In genomic region chr11:6249822-6250555, GRCh38 we compare ENCODE assay signal across 9 cellular contexts. TPM values are rescaled to one million over a fixed set of nuclear protein-coding genes. Genes with fewer than 3 reads are reported as not detected.
DNase-seq lines count a peak whose midpoint lies in the region; ATAC-seq, FAIRE-seq and TF ChIP-seq lines count a peak whose summit lies in the region.
"Had no signal": no experiment of that assay in that cellular context is flagged by ENCODE, and none has a peak within 500 bp of the region (broad histone marks: within the 10 kb centered on the region; RNA-seq: fewer than 3 reads in every experiment).

No MANE protein-coding gene starts in this region.

- in situ Hi-C loops in HepG2 (cut with HindIII; ENCODE audit: extremely low pct_ligation_motif_present, low pct_unique_long_range_greater_than_20kb) = loop anchor here (5.0 kb wide), 1 partner anchor 102 kb away; no protein-coding TSS in a partner anchor

- no peaks in the 10 kb centered on the region for H3K4me1 Mint-ChIP-seq in activated naive CD8-positive, alpha-beta T cell treated with anti-CD3 and anti-CD28 coated beads for 36 hours

- TF ChIP-seq POLR2A in right lobe of liver (IDR thresholded peaks at IDR 0.05) (no peak), HepG2 (IDR thresholded peaks at IDR 0.05; ENCODE audit: insufficient read depth in 1 of 2, low read depth in 2 of 2, low read length in 2 of 2) (no peak)

- FAIRE-seq in HepG2 (lab: Jason Lieb, UNC) = no peak

- H3K27me3 ChIP-seq in right lobe of liver = no peaks in the 10 kb centered on the region
- no peaks in the 10 kb centered on the region for H3K27me3 ChIP-seq in HepG2 (ENCODE audit: control insufficient read depth in 1 of 2, insufficient read depth in 2 of 2, low read length in 2 of 2)
- no peaks in the 10 kb centered on the region for H3K27me3 ChIP-seq in heart right ventricle
- H3K27me3 ChIP-seq: gastrocnemius medialis had no signal

- no peak overlapping the region for H3K4me3 ChIP-seq in right lobe of liver
- H3K4me3 ChIP-seq in HepG2 (replicated peaks in 1 of 3; ENCODE audit: insufficient read depth in 1 of 3, low read depth in 2 of 3, low read length in 3 of 3) = no peak overlapping the region
- no peak overlapping the region for H3K4me3 ChIP-seq in heart right ventricle
- H3K4me3 ChIP-seq: gastrocnemius medialis had no signal

- POLR2A ChIA-PET in HepG2 (lab: Yijun Ruan, JAX) = no interaction called here

- peak; percentile 40 to 95 (median 70) for ATAC-seq in right lobe of liver
- ATAC-seq in HepG2 = no peak
- ATAC-seq in heart right ventricle = peak in 7 of 8 donors; percentile 47 to 91 (median 77)
- ATAC-seq in GM21786 (IDR thresholded peaks at IDR 0.05; ENCODE audit: unreplicated experiment) = no peak
- ATAC-seq in HG03159 (IDR thresholded peaks at IDR 0.05; ENCODE audit: unreplicated experiment) = no peak
- ATAC-seq: gastrocnemius medialis had no signal

- H3K27ac Mint-ChIP-seq in activated naive CD8-positive, alpha-beta T cell treated with anti-CD3 and anti-CD28 coated beads for 36 hours = no peak overlapping the region

- no peaks in the 10 kb centered on the region for H3K9me3 ChIP-seq in right lobe of liver
- no peaks in the 10 kb centered on the region for H3K9me3 ChIP-seq in HepG2 (ENCODE audit: low read length)
- H3K9me3 ChIP-seq in heart right ventricle = peaks cover 0 to 5% (median 0%) of the 10 kb centered on the region in 11 donors
- H3K9me3 ChIP-seq: gastrocnemius medialis had no signal

- no TSS peak for BruUV-seq in HepG2 (replicated peaks; lab: Mats Ljungman, UMichigan)

- H3K36me3 ChIP-seq in right lobe of liver = no peaks in the 10 kb centered on the region
- H3K36me3 ChIP-seq in HepG2 (replicated peaks in 1 of 2; ENCODE audit: control insufficient read depth in 1 of 2, insufficient read depth in 2 of 2, low read length in 2 of 2) = no peaks in the 10 kb centered on the region
- no peaks in the 10 kb centered on the region for H3K36me3 ChIP-seq in heart right ventricle
- H3K36me3 ChIP-seq: gastrocnemius medialis had no signal

- peak; percentile 60 to 85 (median 76) for DNase-seq in right lobe of liver
- DNase-seq in HepG2 (ENCODE audit: low spot score) = no peak
- DNase-seq in heart right ventricle = peak; percentile 60 to 73
- no peak for DNase-seq in activated naive CD8-positive, alpha-beta T cell treated with anti-CD3 and anti-CD28 coated beads for 36 hours

- TF ChIP-seq CTCF in right lobe of liver (IDR thresholded peaks at IDR 0.05) (no peak), HepG2 (CRISPR knock-in tag; IDR thresholded peaks at IDR 0.05) (no peak), heart right ventricle (IDR thresholded peaks at IDR 0.05) (no peak)

- no peak for TF ChIP-seq RAD21 in HepG2 (CRISPR knock-in tag; IDR thresholded peaks at IDR 0.05)

- no peaks in the 10 kb centered on the region for H3K9me3 Mint-ChIP-seq in activated naive CD8-positive, alpha-beta T cell treated with anti-CD3 and anti-CD28 coated beads for 36 hours

- no peaks in the 10 kb centered on the region for H3K36me3 Mint-ChIP-seq in activated naive CD8-positive, alpha-beta T cell treated with anti-CD3 and anti-CD28 coated beads for 36 hours

- no peak overlapping the region for H2AFZ ChIP-seq in HepG2 (ENCODE audit: low read length)

- H3K27ac ChIP-seq in right lobe of liver = no peak overlapping the region
- H3K27ac ChIP-seq in HepG2 (ENCODE audit: extremely low read length, insufficient read depth, low read length) = no peak overlapping the region
- H3K27ac ChIP-seq in heart right ventricle = peak overlapping the region in 2 of 10 donors; percentile 4 to 10
- H3K27ac ChIP-seq: gastrocnemius medialis had no signal

- H3K4me1 ChIP-seq in right lobe of liver = peaks cover 0 to 2% (median 0%) of the 10 kb centered on the region in 4 donors
- H3K4me1 ChIP-seq in HepG2 (ENCODE audit: insufficient read depth, low read length) = no peaks in the 10 kb centered on the region
- peaks cover 0 to 27% (median 6%) of the 10 kb centered on the region in 9 donors for H3K4me1 ChIP-seq in heart right ventricle
- H3K4me1 ChIP-seq: gastrocnemius medialis had no signal

- H3K4me2 ChIP-seq in HepG2 (ENCODE audit: low read depth, low read length) = no peak overlapping the region

- 36% methylated on average over 3 of the region's 3 CpGs for WGBS in right lobe of liver (ENCODE audit: insufficient coverage, low coverage, low lambda C conversion rate, missing lambda C conversion rate)
- 8% methylated on average over 3 of the region's 3 CpGs for WGBS in HepG2 (ENCODE audit: low lambda C conversion rate)
- WGBS in heart right ventricle, 2 donors = 41 to 48% methylated on average over 3 of the region's 3 CpGs

- H3K4me3 Mint-ChIP-seq in activated naive CD8-positive, alpha-beta T cell treated with anti-CD3 and anti-CD28 coated beads for 36 hours = no peak overlapping the region

- H3K27me3 Mint-ChIP-seq in activated naive CD8-positive, alpha-beta T cell treated with anti-CD3 and anti-CD28 coated beads for 36 hours = no peaks in the 10 kb centered on the region

- no peak overlapping the region for H3K9ac ChIP-seq in HepG2 (ENCODE audit: insufficient read depth, low read depth, low read length)

- no peaks in the 10 kb centered on the region for H3K79me2 ChIP-seq in HepG2 (ENCODE audit: insufficient read depth, low read length)

- CTCF ChIA-PET in HepG2 (lab: Yijun Ruan, JAX; ENCODE audit: low intra/inter-chr PET ratio, low total read pairs) = interaction anchor here (1.2 to 2.0 kb wide), 2 partner anchors 103 kb away, joined by 4 to 32 read pairs; no protein-coding TSS in a partner anchor

- TF ChIP-seq EP300 in HepG2 (IDR thresholded peaks at IDR 0.05; ENCODE audit: low read depth in 2 of 2, low read length in 2 of 2) (no peak), HepG2 (CRISPR knock-in tag; IDR thresholded peaks at IDR 0.05; ENCODE audit: borderline replicate concordance) (no peak)

- no peaks in the 10 kb centered on the region for H4K20me1 ChIP-seq in HepG2 (ENCODE audit: insufficient read depth, low read length)

- intact Hi-C loops in right lobe of liver (cut with DNase I) (no loop called here), HepG2 (cut with micrococcal nuclease; ENCODE audit: unreplicated experiment) (no loop called here), heart right ventricle (cut with DNase I) (loop anchor here in 8 of 10 donors (2.0 to 10.0 kb wide), 7 partner anchors 42 to 113 kb away; no protein-coding TSS in a partner anchor)

RNA-seq across cellular contexts. Expression of gene CCKBR, which starts 9.6 kb away (rescaled TPM):
- not detected for total RNA-seq in right lobe of liver
- not detected in 2 replicates for total RNA-seq in HepG2 (2016; rRNA removed; fragmentation: Illumina TruSeq; extraction: Trizol)
- total RNA-seq in HepG2 (2016; cell fraction: cytosol; rRNA removed; fragmentation: Illumina TruSeq; extraction: Trizol; ENCODE audit: low read depth) = not detected in 2 replicates
- not detected in 2 replicates for total RNA-seq in HepG2 (2016; cell fraction: insoluble cytoplasmic fraction; rRNA removed; fragmentation: Illumina TruSeq; extraction: Trizol)
- not detected in 2 replicates for total RNA-seq in HepG2 (2016; cell fraction: membrane; rRNA removed; fragmentation: Illumina TruSeq; extraction: Trizol)
- total RNA-seq in HepG2 (2016; cell fraction: nucleus; rRNA removed; fragmentation: Illumina TruSeq; extraction: Trizol) = not detected in 2 replicates
- not detected in 2 replicates for polyA plus RNA-seq in HepG2 (2011; rRNA removed)
- polyA plus RNA-seq in HepG2 (2011; cell fraction: cytosol; rRNA removed) = not detected in 2 replicates
- polyA plus RNA-seq in HepG2 (2011; cell fraction: nucleus; rRNA removed) = not detected in 2 replicates
- polyA plus RNA-seq in HepG2 (2012) = not detected in 2 replicates
- not detected in 2 replicates for polyA plus RNA-seq in HepG2 (2016; cell fraction: cytosol; fragmentation: Illumina TruSeq; extraction: Trizol; ENCODE audit: low read depth)
- polyA plus RNA-seq in HepG2 (2016; cell fraction: insoluble cytoplasmic fraction; fragmentation: Illumina TruSeq; extraction: Trizol; ENCODE audit: low read depth) = not detected in 2 replicates
- not detected in 2 replicates for polyA plus RNA-seq in HepG2 (2016; cell fraction: membrane; fragmentation: Illumina TruSeq; extraction: Trizol; ENCODE audit: low read depth)
- not detected in 2 replicates for polyA plus RNA-seq in HepG2 (2016; cell fraction: nucleus; fragmentation: Illumina TruSeq; extraction: Trizol; ENCODE audit: insufficient read depth, low read depth)
- polyA minus RNA-seq in HepG2 (2011; rRNA and poly(A)+ RNA removed; ENCODE audit: low replicate concordance) = 0.06 TPM in 1 of 2 replicates, not detected in the other
- not detected in 2 replicates for polyA minus RNA-seq in HepG2 (2011; cell fraction: cytosol; rRNA and poly(A)+ RNA removed)
- not detected in 2 replicates for polyA minus RNA-seq in HepG2 (2011; cell fraction: nucleus; rRNA and poly(A)+ RNA removed)
- total RNA-seq in heart right ventricle = not detected
- polyA plus RNA-seq in heart right ventricle = under 1 TPM in 1 of 2 donors, not detected in 1; 0.15 TPM
- under 1 TPM; 0.16 to 0.43 TPM for total RNA-seq in activated naive CD8-positive, alpha-beta T cell treated with anti-CD3 and anti-CD28 coated beads for 36 hours
- total RNA-seq: gastrocnemius medialis; T-helper 1 cell treated with Interleukin-12 subunit alpha and Interleukin-12 subunit beta and Interleukin-4 antibody, amounts not matched to agents 30 ng/mL and 1 ng/mL, for 36 hours had no signal
- polyA plus RNA-seq: BJ had no signal

RNA-seq across cellular contexts. Expression of gene CNGA4, which starts 11.1 kb away (rescaled TPM):
- total RNA-seq in right lobe of liver = under 1 TPM in 1 of 6 experiments, not detected in 5; 0.25 TPM
- not detected in 2 replicates for total RNA-seq in HepG2 (2016; rRNA removed; fragmentation: Illumina TruSeq; extraction: Trizol)
- not detected in 2 replicates for total RNA-seq in HepG2 (2016; cell fraction: cytosol; rRNA removed; fragmentation: Illumina TruSeq; extraction: Trizol; ENCODE audit: low read depth)
- total RNA-seq in HepG2 (2016; cell fraction: insoluble cytoplasmic fraction; rRNA removed; fragmentation: Illumina TruSeq; extraction: Trizol) = not detected in 2 replicates
- total RNA-seq in HepG2 (2016; cell fraction: membrane; rRNA removed; fragmentation: Illumina TruSeq; extraction: Trizol) = not detected in 2 replicates
- total RNA-seq in HepG2 (2016; cell fraction: nucleus; rRNA removed; fragmentation: Illumina TruSeq; extraction: Trizol) = not detected in 2 replicates
- 0.03 and 0.07 TPM in 2 replicates for polyA plus RNA-seq in HepG2 (2011; rRNA removed)
- polyA plus RNA-seq in HepG2 (2011; cell fraction: cytosol; rRNA removed) = 0.04 TPM in 1 of 2 replicates, not detected in the other
- 0.21 TPM in 1 of 2 replicates, not detected in the other for polyA plus RNA-seq in HepG2 (2011; cell fraction: nucleus; rRNA removed)
- polyA plus RNA-seq in HepG2 (2012) = not detected in 2 replicates
- polyA plus RNA-seq in HepG2 (2016; cell fraction: cytosol; fragmentation: Illumina TruSeq; extraction: Trizol; ENCODE audit: low read depth) = not detected in 2 replicates
- polyA plus RNA-seq in HepG2 (2016; cell fraction: insoluble cytoplasmic fraction; fragmentation: Illumina TruSeq; extraction: Trizol; ENCODE audit: low read depth) = not detected in 2 replicates
- polyA plus RNA-seq in HepG2 (2016; cell fraction: membrane; fragmentation: Illumina TruSeq; extraction: Trizol; ENCODE audit: low read depth) = not detected in 2 replicates
- not detected in 2 replicates for polyA plus RNA-seq in HepG2 (2016; cell fraction: nucleus; fragmentation: Illumina TruSeq; extraction: Trizol; ENCODE audit: insufficient read depth, low read depth)
- polyA minus RNA-seq in HepG2 (2011; rRNA and poly(A)+ RNA removed; ENCODE audit: low replicate concordance) = 0.09 and 0.10 TPM in 2 replicates
- polyA minus RNA-seq in HepG2 (2011; cell fraction: cytosol; rRNA and poly(A)+ RNA removed) = not detected in 2 replicates
- polyA minus RNA-seq in HepG2 (2011; cell fraction: nucleus; rRNA and poly(A)+ RNA removed) = not detected in 2 replicates
- total RNA-seq in heart right ventricle = under 1 TPM in 1 of 10 donors, not detected in 9; 0.13 TPM
- under 1 TPM in 1 of 2 donors, not detected in 1; 0.01 TPM for polyA plus RNA-seq in heart right ventricle
- total RNA-seq in activated naive CD8-positive, alpha-beta T cell treated with anti-CD3 and anti-CD28 coated beads for 36 hours = under 1 TPM; 0.10 to 0.30 TPM
- total RNA-seq: gastrocnemius medialis had no signal

RNA-seq across cellular contexts. Expression of gene FHIP1B, which starts 15.6 kb away (rescaled TPM):
- total RNA-seq in right lobe of liver (10 to 100 TPM; 20.3 to 37.5 (median 27.8) TPM), HepG2 (2016; rRNA removed; fragmentation: Illumina TruSeq; extraction: Trizol) (10.8 and 14.1 TPM in 2 replicates), heart right ventricle (10 to 100 TPM; 13.4 to 17.3 (median 14.3) TPM)
- total RNA-seq in HepG2 (2016; cell fraction: cytosol; rRNA removed; fragmentation: Illumina TruSeq; extraction: Trizol; ENCODE audit: low read depth) = 1.9 and 2.2 TPM in 2 replicates
- 7.0 and 14.0 TPM in 2 replicates for total RNA-seq in HepG2 (2016; cell fraction: insoluble cytoplasmic fraction; rRNA removed; fragmentation: Illumina TruSeq; extraction: Trizol)
- total RNA-seq in HepG2 (2016; cell fraction: membrane; rRNA removed; fragmentation: Illumina TruSeq; extraction: Trizol) = 4.6 TPM in 2 replicates
- total RNA-seq in HepG2 (2016; cell fraction: nucleus; rRNA removed; fragmentation: Illumina TruSeq; extraction: Trizol) = 19.5 and 19.8 TPM in 2 replicates
- polyA plus RNA-seq in HepG2 (2011; rRNA removed) (18.6 and 19.8 TPM in 2 replicates), heart right ventricle (10 to 100 TPM; 20.2 to 23.3 TPM)
- polyA plus RNA-seq in HepG2 (2011; cell fraction: cytosol; rRNA removed) = 7.7 and 17.1 TPM in 2 replicates
- 117 and 120 TPM in 2 replicates for polyA plus RNA-seq in HepG2 (2011; cell fraction: nucleus; rRNA removed)
- 7.3 and 8.4 TPM in 2 replicates for polyA plus RNA-seq in HepG2 (2012)
- polyA plus RNA-seq in HepG2 (2016; cell fraction: cytosol; fragmentation: Illumina TruSeq; extraction: Trizol; ENCODE audit: low read depth) = 0.87 and 0.91 TPM in 2 replicates
- polyA plus RNA-seq in HepG2 (2016; cell fraction: insoluble cytoplasmic fraction; fragmentation: Illumina TruSeq; extraction: Trizol; ENCODE audit: low read depth) = 5.6 and 7.1 TPM in 2 replicates
- polyA plus RNA-seq in HepG2 (2016; cell fraction: membrane; fragmentation: Illumina TruSeq; extraction: Trizol; ENCODE audit: low read depth) = 1.9 TPM in 2 replicates
- 40.7 and 43.9 TPM in 2 replicates for polyA plus RNA-seq in HepG2 (2016; cell fraction: nucleus; fragmentation: Illumina TruSeq; extraction: Trizol; ENCODE audit: insufficient read depth, low read depth)
- 38.9 and 55.6 TPM in 2 replicates for polyA minus RNA-seq in HepG2 (2011; rRNA and poly(A)+ RNA removed; ENCODE audit: low replicate concordance)
- polyA minus RNA-seq in HepG2 (2011; cell fraction: cytosol; rRNA and poly(A)+ RNA removed) = 4.6 and 7.2 TPM in 2 replicates
- polyA minus RNA-seq in HepG2 (2011; cell fraction: nucleus; rRNA and poly(A)+ RNA removed) = 30.1 and 32.3 TPM in 2 replicates
- 10 to 100 TPM; 14.2 to 16.0 TPM for total RNA-seq in activated naive CD8-positive, alpha-beta T cell treated with anti-CD3 and anti-CD28 coated beads for 36 hours

RNA-seq across cellular contexts. Expression of gene C11orf42, which starts 44.6 kb away (rescaled TPM):
- total RNA-seq in right lobe of liver = not detected
- total RNA-seq in HepG2 (2016; rRNA removed; fragmentation: Illumina TruSeq; extraction: Trizol) = not detected in 2 replicates
- not detected in 2 replicates for total RNA-seq in HepG2 (2016; cell fraction: cytosol; rRNA removed; fragmentation: Illumina TruSeq; extraction: Trizol; ENCODE audit: low read depth)
- total RNA-seq in HepG2 (2016; cell fraction: insoluble cytoplasmic fraction; rRNA removed; fragmentation: Illumina TruSeq; extraction: Trizol) = not detected in 2 replicates
- not detected in 2 replicates for total RNA-seq in HepG2 (2016; cell fraction: membrane; rRNA removed; fragmentation: Illumina TruSeq; extraction: Trizol)
- total RNA-seq in HepG2 (2016; cell fraction: nucleus; rRNA removed; fragmentation: Illumina TruSeq; extraction: Trizol) = not detected in 2 replicates
- polyA plus RNA-seq in HepG2 (2011; rRNA removed) = not detected in 2 replicates
- polyA plus RNA-seq in HepG2 (2011; cell fraction: cytosol; rRNA removed) = not detected in 2 replicates
- not detected in 2 replicates for polyA plus RNA-seq in HepG2 (2011; cell fraction: nucleus; rRNA removed)
- 0.12 TPM in 1 of 2 replicates, not detected in the other for polyA plus RNA-seq in HepG2 (2012)
- not detected in 2 replicates for polyA plus RNA-seq in HepG2 (2016; cell fraction: cytosol; fragmentation: Illumina TruSeq; extraction: Trizol; ENCODE audit: low read depth)
- polyA plus RNA-seq in HepG2 (2016; cell fraction: insoluble cytoplasmic fraction; fragmentation: Illumina TruSeq; extraction: Trizol; ENCODE audit: low read depth) = not detected in 2 replicates
- polyA plus RNA-seq in HepG2 (2016; cell fraction: membrane; fragmentation: Illumina TruSeq; extraction: Trizol; ENCODE audit: low read depth) = not detected in 2 replicates
- not detected in 2 replicates for polyA plus RNA-seq in HepG2 (2016; cell fraction: nucleus; fragmentation: Illumina TruSeq; extraction: Trizol; ENCODE audit: insufficient read depth, low read depth)
- not detected in 2 replicates for polyA minus RNA-seq in HepG2 (2011; rRNA and poly(A)+ RNA removed; ENCODE audit: low replicate concordance)
- polyA minus RNA-seq in HepG2 (2011; cell fraction: cytosol; rRNA and poly(A)+ RNA removed) = not detected in 2 replicates
- not detected in 2 replicates for polyA minus RNA-seq in HepG2 (2011; cell fraction: nucleus; rRNA and poly(A)+ RNA removed)
- total RNA-seq in heart right ventricle = not detected
- polyA plus RNA-seq in heart right ventricle = not detected
- not detected for total RNA-seq in activated naive CD8-positive, alpha-beta T cell treated with anti-CD3 and anti-CD28 coated beads for 36 hours
- total RNA-seq: gastrocnemius medialis; T-helper 1 cell treated with Interleukin-12 subunit alpha and Interleukin-12 subunit beta and Interleukin-4 antibody, amounts not matched to agents 30 ng/mL and 1 ng/mL, for 36 hours had no signal
- polyA plus RNA-seq: BJ had no signal

RNA-seq across cellular contexts. Expression of gene OR52W1, which starts 51.0 kb away (rescaled TPM):
- not detected for total RNA-seq in right lobe of liver
- total RNA-seq in HepG2 (2016; rRNA removed; fragmentation: Illumina TruSeq; extraction: Trizol) = not detected in 2 replicates
- total RNA-seq in HepG2 (2016; cell fraction: cytosol; rRNA removed; fragmentation: Illumina TruSeq; extraction: Trizol; ENCODE audit: low read depth) = not detected in 2 replicates
- total RNA-seq in HepG2 (2016; cell fraction: insoluble cytoplasmic fraction; rRNA removed; fragmentation: Illumina TruSeq; extraction: Trizol) = not detected in 2 replicates
- total RNA-seq in HepG2 (2016; cell fraction: membrane; rRNA removed; fragmentation: Illumina TruSeq; extraction: Trizol) = not detected in 2 replicates
- total RNA-seq in HepG2 (2016; cell fraction: nucleus; rRNA removed; fragmentation: Illumina TruSeq; extraction: Trizol) = not detected in 2 replicates
- not detected in 2 replicates for polyA plus RNA-seq in HepG2 (2011; rRNA removed)
- not detected in 2 replicates for polyA plus RNA-seq in HepG2 (2011; cell fraction: cytosol; rRNA removed)
- not detected in 2 replicates for polyA plus RNA-seq in HepG2 (2011; cell fraction: nucleus; rRNA removed)
- not detected in 2 replicates for polyA plus RNA-seq in HepG2 (2012)
- not detected in 2 replicates for polyA plus RNA-seq in HepG2 (2016; cell fraction: cytosol; fragmentation: Illumina TruSeq; extraction: Trizol; ENCODE audit: low read depth)
- polyA plus RNA-seq in HepG2 (2016; cell fraction: insoluble cytoplasmic fraction; fragmentation: Illumina TruSeq; extraction: Trizol; ENCODE audit: low read depth) = not detected in 2 replicates
- not detected in 2 replicates for polyA plus RNA-seq in HepG2 (2016; cell fraction: membrane; fragmentation: Illumina TruSeq; extraction: Trizol; ENCODE audit: low read depth)
- polyA plus RNA-seq in HepG2 (2016; cell fraction: nucleus; fragmentation: Illumina TruSeq; extraction: Trizol; ENCODE audit: insufficient read depth, low read depth) = not detected in 2 replicates
- polyA minus RNA-seq in HepG2 (2011; rRNA and poly(A)+ RNA removed; ENCODE audit: low replicate concordance) = not detected in 2 replicates
- not detected in 2 replicates for polyA minus RNA-seq in HepG2 (2011; cell fraction: cytosol; rRNA and poly(A)+ RNA removed)
- not detected in 2 replicates for polyA minus RNA-seq in HepG2 (2011; cell fraction: nucleus; rRNA and poly(A)+ RNA removed)
- total RNA-seq in heart right ventricle = not detected
- not detected for polyA plus RNA-seq in heart right ventricle
- total RNA-seq in activated naive CD8-positive, alpha-beta T cell treated with anti-CD3 and anti-CD28 coated beads for 36 hours = not detected
- total RNA-seq: gastrocnemius medialis; T-helper 1 cell treated with Interleukin-12 subunit alpha and Interleukin-12 subunit beta and Interleukin-4 antibody, amounts not matched to agents 30 ng/mL and 1 ng/mL, for 36 hours had no signal
- polyA plus RNA-seq: BJ had no signal

Comparison
In these comparisons a context has a peak if more than half of its experiments do, and no peak if none do; other contexts are left out.
1. ATAC-seq: peak in right lobe of liver (4 of 4) and heart right ventricle (7 of 8); none in HepG2 (single experiment), GM21786 (single experiment) and HG03159 (single experiment).
2. DNase-seq: peak in right lobe of liver (3 of 3) and heart right ventricle (2 of 2); none in HepG2 (single experiment) and activated naive CD8-positive, alpha-beta T cell treated with anti-CD3 and anti-CD28 coated beads for 36 hours (single experiment).
3. intact Hi-C loops: an anchor here in heart right ventricle (2.0 to 10.0 kb wide); none called in right lobe of liver and HepG2.